8 cellular contexts compared by ENCODE assay signal in genomic region chr3:113948015-113948917, GRCh38. TPM values are rescaled to one million over a fixed set of nuclear protein-coding genes. Genes with fewer than 3 reads are reported as not detected.
A peak's percentile ranks its signal among the peaks of the same experiment; 100 is the strongest.
DNase-seq lines count a peak whose midpoint lies in the region; ATAC-seq, FAIRE-seq and TF ChIP-seq lines count a peak whose summit lies in the region.

No MANE protein-coding gene starts in this region.

- no peaks in the 10 kb centered on the region for H3K9me3 ChIP-seq in WERI-Rb-1 (ENCODE audit: severe bottlenecking)

- peak overlapping the region; percentile 91 for H3K4me3 ChIP-seq in WERI-Rb-1 (ENCODE audit: low read depth, low read length)
- H3K4me3 ChIP-seq in coronary artery, result peak overlapping the region; percentile 87

- peaks cover 16% of the 10 kb centered on the region for H3K36me3 Mint-ChIP-seq in memory B cell

- peaks cover 3% of the 10 kb centered on the region; the same call in 1 of the 2 replicates for H3K36me3 ChIP-seq in WERI-Rb-1

- H3K27me3 ChIP-seq in WERI-Rb-1 (ENCODE audit: insufficient read depth, low read depth, severe bottlenecking), result no peaks in the 10 kb centered on the region

- H3K27ac Mint-ChIP-seq in memory B cell, result peak overlapping the region; percentile 85

- peak; percentile 57 for ATAC-seq in memory B cell (ENCODE audit: low read depth)

- no peaks in the 10 kb centered on the region for H3K27me3 Mint-ChIP-seq in memory B cell

- H3K4me1 Mint-ChIP-seq in memory B cell, result peaks cover 24% of the 10 kb centered on the region

- TF ChIP-seq CTCF in GM12872 (IDR thresholded peaks at IDR 0.05; ENCODE audit: insufficient read depth, low read depth, low read length), result 0 out of 3 replicates have a peak, but pooled peaks have one; percentile 4
- TF ChIP-seq CTCF in WERI-Rb-1 (IDR thresholded peaks at IDR 0.05; ENCODE audit: low read depth, low read length), result no peak
- TF ChIP-seq CTCF in coronary artery (IDR thresholded peaks at IDR 0.05), result no peak

- DNase-seq in H54 (ENCODE audit: insufficient read length, low spot score) (peak; percentile 64), LoVo (ENCODE audit: low spot score) (peak; percentile 41), WERI-Rb-1 (peak; percentile 61), coronary artery (ENCODE audit: low spot score) (peak; percentile 73), memory B cell (ENCODE audit: low spot score in 2 of 2) (peak; percentile 24 to 59), ureter (ENCODE audit: low spot score) (no peak)
- peak in 4 of 6 experiments; percentile 16 to 55 (median 36) for DNase-seq in stimulated activated naive CD4-positive, alpha-beta T cell (lab: John Stamatoyannopoulos, UW)

- peaks cover 5% of the 10 kb centered on the region for H3K9me3 Mint-ChIP-seq in memory B cell

- FAIRE-seq in H54 (lab: Jason Lieb, UNC), result no peak

- H3K27ac ChIP-seq in WERI-Rb-1 (peak overlapping the region; percentile 57), coronary artery (peak overlapping the region in 1 of 2 donors; percentile 63)

- no peak for TF ChIP-seq POLR2A in H54 (IDR thresholded peaks at IDR 0.05; ENCODE audit: low read depth, low read length)

- H3K4me3 Mint-ChIP-seq in memory B cell, result peak overlapping the region; percentile 77

RNA-seq across cellular contexts. Expression of gene ZDHHC23, which starts 0.5 kb away (rescaled TPM):
- 10.4 TPM for total RNA-seq in ureter
